27 cellular contexts compared by ENCODE assay signal in the genomic region with DNA sequence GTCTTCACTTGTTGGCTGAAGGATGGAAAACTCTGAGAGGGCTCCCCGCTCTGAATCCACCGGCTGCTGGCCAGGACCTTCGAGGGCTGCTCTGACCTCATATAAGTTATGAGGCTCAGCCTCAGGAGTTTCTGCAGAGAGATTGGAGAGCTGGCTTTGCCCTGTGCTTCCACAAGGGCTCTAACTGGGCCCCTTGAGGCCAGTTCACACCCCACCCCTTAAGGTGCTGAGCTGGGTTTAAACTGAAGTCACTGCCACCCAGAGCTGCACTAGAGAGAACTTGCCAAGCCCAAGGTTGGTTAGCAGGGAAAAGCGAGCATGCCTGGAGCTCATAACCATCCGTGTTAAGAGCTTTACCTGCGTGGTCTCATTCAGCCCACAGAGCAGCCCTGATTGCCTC. TPM values are rescaled to one million over a fixed set of nuclear protein-coding genes. Genes with fewer than 3 reads are reported as not detected.
"Had no signal": no experiment of that assay in that cellular context is flagged by ENCODE, and none has a peak within 500 bp of the region (broad histone marks: within the 10 kb centered on the region; RNA-seq: fewer than 3 reads in every experiment).

No MANE protein-coding gene starts in this region.

- H3K4me1 Mint-ChIP-seq: activated naive CD8-positive, alpha-beta T cell treated with anti-CD3 and anti-CD28 coated beads, Interleukin-2, amount 10 ng/mL, durations not matched to agents 7 days and 5 days had no signal

- H3K4me1 ChIP-seq: adrenal gland, breast epithelium had no signal

- H3K9ac ChIP-seq: SK-N-SH had no signal

- H3K4me3 ChIP-seq: adrenal gland, breast epithelium, Peyer's patch, SJCRH30 had no signal

- H3K27ac ChIP-seq: adrenal gland, breast epithelium, Peyer's patch, RWPE1, SJCRH30 had no signal

- H3K9me3 ChIP-seq: adrenal gland, breast epithelium, Peyer's patch, SJCRH30, SK-N-SH had no signal

- H3K36me3 ChIP-seq: adrenal gland, breast epithelium, Peyer's patch, SJCRH30 had no signal

- H3K27me3 ChIP-seq: adrenal gland, breast epithelium, Peyer's patch, SJCRH30 had no signal

- H3K27me3 Mint-ChIP-seq: activated CD8-positive, alpha-beta T cell treated with anti-CD3 and anti-CD28 coated beads for 36 hours had no signal

- H3K36me3 Mint-ChIP-seq: activated naive CD8-positive, alpha-beta T cell treated with anti-CD3 and anti-CD28 coated beads, Interleukin-2, amount 10 ng/mL, durations not matched to agents 7 days and 5 days had no signal

- DNase-seq: activated CD4-positive, alpha-beta T cell treated with anti-CD3 and anti-CD28 coated beads for 4 hours; activated CD8-positive, alpha-beta memory T cell treated with anti-CD3 and anti-CD28 coated beads, Interleukin-2, amount 50 U/mL, for 4 hours; activated CD8-positive, alpha-beta T cell treated with anti-CD3 and anti-CD28 coated beads for 36 hours; activated naive CD4-positive, alpha-beta T cell treated with anti-CD3 and anti-CD28 coated beads, Interleukin-2, amount 50 U/mL, for 16 hours; activated naive CD8-positive, alpha-beta T cell treated with anti-CD3 and anti-CD28 coated beads, Interleukin-2, amount 10 ng/mL, durations not matched to agents 7 days and 5 days; activated T-cell treated with anti-CD3 and anti-CD28 coated beads, Interleukin-2, amount 50 U/mL, for 1 hour; adrenal gland; MV-4-11; NCI-H1092 treated with DMSO at 0.1 percent for 48 hours; NCI-H1417 treated with DMSO at 0.1 percent for 48 hours; NCI-H1694; NCI-H2029; NCI-H345; NCI-H510A; NCI-H526 treated with DMSO at 0.1 percent for 48 hours; NK-92 treated with Interleukin-12 subunit alpha and Interleukin-12 subunit beta, amount 100 ng/mL, for 24 hours; OCI-M1; Peyer's patch; Right ventricle myocardium superior; SJCRH30; T-helper 1 cell had no signal

- H3K27ac Mint-ChIP-seq: activated CD8-positive, alpha-beta T cell treated with anti-CD3 and anti-CD28 coated beads for 36 hours; activated naive CD8-positive, alpha-beta T cell treated with anti-CD3 and anti-CD28 coated beads, Interleukin-2, amount 10 ng/mL, durations not matched to agents 7 days and 5 days had no signal

- ATAC-seq: activated CD4-positive, CD25-positive, alpha-beta regulatory T cell treated with anti-CD3 and anti-CD28 coated beads, Interleukin-2, amount 50 U/mL, for 24 hours; activated CD8-positive, alpha-beta T cell treated with anti-CD3 and anti-CD28 coated beads for 36 hours had no signal

- H3K4me3 Mint-ChIP-seq: activated CD8-positive, alpha-beta T cell treated with anti-CD3 and anti-CD28 coated beads for 36 hours; activated naive CD8-positive, alpha-beta T cell treated with anti-CD3 and anti-CD28 coated beads, Interleukin-2, amount 10 ng/mL, durations not matched to agents 7 days and 5 days had no signal

- H3K9me2 ChIP-seq: SK-N-SH had no signal

- H3K9me3 Mint-ChIP-seq: activated CD8-positive, alpha-beta T cell treated with anti-CD3 and anti-CD28 coated beads for 36 hours; activated naive CD8-positive, alpha-beta T cell treated with anti-CD3 and anti-CD28 coated beads, Interleukin-2, amount 10 ng/mL, durations not matched to agents 7 days and 5 days had no signal

RNA-seq across cellular contexts. Expression of a gene that starts 2.8 kb away (rescaled TPM):
- total RNA-seq: MCF 10A; Right ventricle myocardium superior; T-helper 2 cell treated with Interferon-gamma antibody and Interleukin-4, amounts not matched to agents 100 ng/mL and 5 ng/mL, for 36 hours had no signal

RNA-seq across cellular contexts. Expression of a gene that starts 30.8 kb away (rescaled TPM):
- total RNA-seq: activated naive CD8-positive, alpha-beta T cell treated with anti-CD3 and anti-CD28 coated beads, Interleukin-2, amount 10 ng/mL, durations not matched to agents 7 days and 5 days; MCF 10A; Right ventricle myocardium superior; T-helper 2 cell treated with Interferon-gamma antibody and Interleukin-4, amounts not matched to agents 100 ng/mL and 5 ng/mL, for 36 hours had no signal

RNA-seq across cellular contexts. Expression of a gene that starts 59.9 kb away (rescaled TPM):
- total RNA-seq: activated CD8-positive, alpha-beta T cell treated with anti-CD3 and anti-CD28 coated beads for 36 hours; activated naive CD8-positive, alpha-beta T cell treated with anti-CD3 and anti-CD28 coated beads, Interleukin-2, amount 10 ng/mL, durations not matched to agents 7 days and 5 days; MCF 10A; T-helper 2 cell treated with Interferon-gamma antibody and Interleukin-4, amounts not matched to agents 100 ng/mL and 5 ng/mL, for 36 hours had no signal
